22 cellular contexts compared by ENCODE assay signal in genomic region chr1:11487196-11487751, GRCh38.
"Had no signal": no experiment of that assay in that cellular context is flagged by ENCODE, and none has a peak within 500 bp of the region (broad histone marks: within the 10 kb centered on the region; RNA-seq: fewer than 3 reads in every experiment).

No MANE protein-coding gene starts in this region.

- DNase-seq: activated CD4-positive, alpha-beta T cell treated with anti-CD3 and anti-CD28 coated beads, Interleukin-2, amount 50 U/mL, for 1 hour; activated CD4-positive, CD25-positive, alpha-beta regulatory T cell treated with anti-CD3 and anti-CD28 coated beads, Interleukin-2, amount 50 U/mL, for 72 hours; activated naive CD4-positive, alpha-beta T cell; activated naive CD8-positive, alpha-beta T cell treated with anti-CD3 and anti-CD28 coated beads for 36 hours; amniotic stem cell; foreskin fibroblast; hypothalamus; islet precursor cell; left colon; lower lobe of right lung; natural killer cell; nucleus accumbens; stimulated activated CD4-positive, alpha-beta T cell treated with anti-CD3 and anti-CD28 coated beads, Interleukin-15, amount 100 ng/mL, for 24 hours; stimulated activated CD4-positive, alpha-beta T cell treated with anti-CD3 and anti-CD28 coated beads, Interleukin-2, amount 100 ng/mL, for 48 hours; stimulated activated naive CD8-positive, alpha-beta T cell treated with anti-CD3 and anti-CD28 coated beads, Interleukin-15, amount 100 ng/mL, for 72 hours; T-helper 1 cell; T1000; trophoblast cell had no signal

- ATAC-seq: left colon; lower lobe of right lung; natural killer cell; stimulated activated naive CD8-positive, alpha-beta T cell treated with anti-CD3 and anti-CD28 coated beads, Interleukin-15, amount 100 ng/mL, for 72 hours had no signal

- H3K36me3 ChIP-seq: lower lobe of right lung, right atrium auricular region, suprapubic skin, vagina had no signal

- H3K4me1 ChIP-seq: lower lobe of right lung, suprapubic skin, vagina had no signal

- H3K4me3 ChIP-seq: lower lobe of right lung, right atrium auricular region, skin epidermis, suprapubic skin, vagina had no signal

- H3K27me3 ChIP-seq: right atrium auricular region, vagina had no signal

- H3K27ac ChIP-seq: lower lobe of right lung, right atrium auricular region, skin epidermis, suprapubic skin, vagina had no signal

- H3K9me3 ChIP-seq: lower lobe of right lung, right atrium auricular region, suprapubic skin, vagina had no signal
